Comparison of ENCODE assay signal across 1 cellular context in genomic region chr19:11261431-11261901, GRCh38.
TF ChIP-seq lines count a peak whose summit lies in the region.

No MANE protein-coding gene starts in this region.

TF ChIP-seq in HepG2, 621 proteins besides CTCF, POLR2A, EP300 and RAD21:
- TF ChIP-seq ZGPAT (CRISPR knock-in tag; IDR thresholded peaks at IDR 0.05) (no peak; the same call in 1 of the 2 replicates), LBX2 (CRISPR knock-in tag; IDR thresholded peaks at IDR 0.05; ENCODE audit: borderline replicate concordance) (no peak), ZNF367 (CRISPR knock-in tag; IDR thresholded peaks at IDR 0.05; ENCODE audit: borderline replicate concordance) (no peak), ATF1 (CRISPR knock-in tag; IDR thresholded peaks at IDR 0.05) (no peak), RFX5 (IDR thresholded peaks at IDR 0.05; ENCODE audit: low read depth, low read length) (no peak), NFE2L1 (CRISPR knock-in tag; IDR thresholded peaks at IDR 0.05; ENCODE audit: borderline replicate concordance) (no peak), KMT2B (CRISPR knock-in tag; IDR thresholded peaks at IDR 0.05) (no peak), CHD4 (IDR thresholded peaks at IDR 0.05; ENCODE audit: borderline replicate concordance, low read length) (0 out of 2 replicates have a peak, but pooled peaks have one; percentile 72), SP2 (CRISPR knock-in tag; IDR thresholded peaks at IDR 0.05) (no peak), MIER2 (CRISPR knock-in tag; IDR thresholded peaks at IDR 0.05) (no peak), IRF1 (CRISPR knock-in tag; IDR thresholded peaks at IDR 0.05; ENCODE audit: low read depth) (no peak), HIC2 (CRISPR knock-in tag; IDR thresholded peaks at IDR 0.05; ENCODE audit: low read depth) (no peak), ZNF350 (CRISPR knock-in tag; IDR thresholded peaks at IDR 0.05; ENCODE audit: borderline replicate concordance, low read depth) (no peak), IRF9 (CRISPR knock-in tag; IDR thresholded peaks at IDR 0.05; ENCODE audit: borderline replicate concordance) (no peak), ZNF484 (CRISPR knock-in tag; IDR thresholded peaks at IDR 0.05; ENCODE audit: borderline replicate concordance, low read depth) (no peak), FOXK2 (IDR thresholded peaks at IDR 0.05) (no peak), MNT (IDR thresholded peaks at IDR 0.05) (no peak), ZNF33A (CRISPR knock-in tag; IDR thresholded peaks at IDR 0.05; ENCODE audit: borderline replicate concordance) (no peak), TRAFD1 (CRISPR knock-in tag; IDR thresholded peaks at IDR 0.05; ENCODE audit: borderline replicate concordance) (no peak), NFKBIZ (CRISPR knock-in tag; IDR thresholded peaks at IDR 0.05) (no peak), ZBTB33 (CRISPR knock-in tag; IDR thresholded peaks at IDR 0.05) (no peak), ZNF740 (CRISPR knock-in tag; IDR thresholded peaks at IDR 0.05) (peak; percentile 41; the same call in 1 of the 2 replicates), CREM (IDR thresholded peaks at IDR 0.05) (no peak), CREM (CRISPR knock-in tag; IDR thresholded peaks at IDR 0.05) (no peak), TFAP4 (IDR thresholded peaks at IDR 0.05; ENCODE audit: borderline replicate concordance, low read depth) (peak; percentile 54; the same call in 1 of the 2 replicates), FOSL2 (CRISPR knock-in tag; IDR thresholded peaks at IDR 0.05) (no peak), CERS6 (CRISPR knock-in tag; IDR thresholded peaks at IDR 0.05) (no peak), PCBP1 (IDR thresholded peaks at IDR 0.05; ENCODE audit: borderline replicate concordance, low read depth, low read length) (0 out of 2 replicates have a peak, but pooled peaks have one; percentile 45), HNF4A (CRISPR knock-in tag; IDR thresholded peaks at IDR 0.05) (no peak), REPIN1 (CRISPR knock-in tag; IDR thresholded peaks at IDR 0.05; ENCODE audit: borderline replicate concordance, low read depth) (no peak), ZNF709 (CRISPR knock-in tag; IDR thresholded peaks at IDR 0.05) (no peak), ZMAT3 (CRISPR knock-in tag; conservative IDR thresholded peaks at IDR 0.05) (no peak), ZNF10 (CRISPR knock-in tag; IDR thresholded peaks at IDR 0.05; ENCODE audit: borderline replicate concordance, low read depth) (no peak), MAX (IDR thresholded peaks at IDR 0.05) (no peak), PATZ1 (CRISPR knock-in tag; IDR thresholded peaks at IDR 0.05) (peak; percentile 69)
